Comparison of ENCODE assay signal across 12 cellular contexts in the genomic region with DNA sequence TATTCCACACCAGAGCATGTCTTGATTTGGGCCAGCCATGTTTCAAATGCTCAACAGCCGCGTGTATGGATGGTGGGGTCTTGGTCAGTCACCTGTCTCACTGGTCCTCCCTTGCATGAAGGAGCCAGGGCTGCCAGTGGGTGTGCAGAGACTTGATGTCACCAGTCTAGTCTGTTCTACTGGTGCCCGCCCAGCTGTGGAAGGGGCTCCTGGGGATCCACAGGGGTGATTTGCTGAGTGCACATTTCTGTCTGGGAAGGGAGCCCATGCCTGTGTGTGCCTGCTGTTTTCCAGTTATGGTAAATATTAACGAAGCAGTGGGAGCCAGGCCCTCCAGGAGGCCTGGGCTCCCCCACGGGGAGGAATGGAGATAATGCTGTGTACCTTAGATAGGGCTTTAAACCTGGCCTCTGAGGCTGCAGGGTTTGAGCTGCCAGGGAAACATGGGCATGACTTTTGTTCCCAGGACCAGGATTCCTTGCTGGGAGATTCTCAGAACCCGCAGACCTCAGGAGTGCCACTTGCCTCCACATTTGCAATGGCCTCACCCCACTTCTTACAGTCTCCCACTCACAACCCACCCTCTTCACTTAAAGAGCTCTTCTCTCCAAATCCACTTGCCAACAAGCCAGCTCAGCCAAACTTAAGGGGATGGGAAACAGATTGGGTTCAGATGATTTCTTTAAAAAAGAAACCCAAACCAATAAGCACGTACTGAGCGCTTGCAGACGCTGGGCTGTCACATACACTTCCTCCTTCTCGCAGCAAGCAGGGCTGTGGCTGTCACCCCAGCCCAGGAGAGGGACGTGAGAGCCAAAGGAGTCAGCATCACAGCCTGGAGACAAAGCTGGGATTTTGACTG. TPM values are rescaled to one million over a fixed set of nuclear protein-coding genes. Genes with fewer than 3 reads are reported as not detected.
DNase-seq lines count a peak whose midpoint lies in the region; ATAC-seq, FAIRE-seq and TF ChIP-seq lines count a peak whose summit lies in the region.
"Had no signal": no experiment of that assay in that cellular context is flagged by ENCODE, and none has a peak within 500 bp of the region (broad histone marks: within the 10 kb centered on the region; RNA-seq: fewer than 3 reads in every experiment).

No MANE protein-coding gene starts in this region.

- no peak for DNase-seq in A549 (ENCODE audit: low read depth in 1 of 2, low spot score in 1 of 2)
- DNase-seq in KBM-7, result peak; percentile 60
- DNase-seq in SK-N-MC (ENCODE audit: low read depth, low spot score), result no peak
- peak in 1 of 2 donors; percentile 78 for DNase-seq in left lung
- no peak for DNase-seq in stimulated activated effector memory CD8-positive, alpha-beta T cell treated with anti-CD3 and anti-CD28 coated beads, Interleukin-12 subunit alpha, Interleukin-12 subunit beta, amount 100 ng/mL, for 72 hours (ENCODE audit: low spot score in 2 of 2)
- DNase-seq: activated T-cell treated with anti-CD3 and anti-CD28 coated beads, Interleukin-2, amount 50 U/mL, for 72 hours; heart left ventricle; occipital lobe had no signal

- TF ChIP-seq RAD21 in A549 (conservative IDR thresholded peaks at IDR 0.05 in 1 of 2, IDR thresholded peaks at IDR 0.05 in 1 of 2), result no peak

- CTCF ChIA-PET in A549 (lab: Yijun Ruan, JAX), result interaction anchor here (0.7 to 1.2 kb wide), 3 partner anchors 8 to 54 kb away, joined by 3 to 4 read pairs (median 3); partner anchors contain the start of gene VEGFA

- peak; percentile 43 to 72; a peak in 3 of 6 replicates for ATAC-seq in A549
- peak; percentile 81 for ATAC-seq in left lung
- ATAC-seq in HG03354 (IDR thresholded peaks at IDR 0.05; ENCODE audit: poor library complexity, severe bottlenecking, unreplicated experiment), result no peak
- no peak for ATAC-seq in HG02840 (IDR thresholded peaks at IDR 0.05; ENCODE audit: low FRiP score, unreplicated experiment)
- ATAC-seq in stimulated activated effector memory CD8-positive, alpha-beta T cell treated with anti-CD3 and anti-CD28 coated beads, Interleukin-12 subunit alpha, Interleukin-12 subunit beta, amount 100 ng/mL, for 72 hours, result no peak
- no peak for ATAC-seq in HG03108 (IDR thresholded peaks at IDR 0.05; ENCODE audit: unreplicated experiment)
- ATAC-seq: activated T-cell treated with anti-CD3 and anti-CD28 coated beads, Interleukin-2, amount 50 U/mL, for 72 hours had no signal

- in situ Hi-C loops in KBM-7 (cut with MboI; ENCODE audit: low pct_unique_long_range_greater_than_20kb, low sequenced_read_pairs), result no loop called here

- POLR2A ChIA-PET in A549 (lab: Yijun Ruan, JAX), result no interaction called here

- TF ChIP-seq CTCF in A549 (IDR thresholded peaks at IDR 0.05), result no peak
- no peak for TF ChIP-seq CTCF in left lung (IDR thresholded peaks at IDR 0.05)

- H3K9ac ChIP-seq in SK-N-MC (ENCODE audit: insufficient read length), result peak overlapping the region; percentile 48

- H3K9me3 Mint-ChIP-seq in stimulated activated effector memory CD8-positive, alpha-beta T cell treated with anti-CD3 and anti-CD28 coated beads, Interleukin-12 subunit alpha, Interleukin-12 subunit beta, amount 100 ng/mL, for 72 hours, result no peaks in the 10 kb centered on the region
- H3K9me3 Mint-ChIP-seq: activated T-cell treated with anti-CD3 and anti-CD28 coated beads, Interleukin-2, amount 50 U/mL, for 72 hours; T-helper 1 cell treated with Interleukin-12 subunit alpha and Interleukin-12 subunit beta and Interleukin-4 antibody, amounts not matched to agents 30 μg/mL and 1 μg/mL, for 36 hours had no signal

- TF ChIP-seq EP300 in A549 (IDR thresholded peaks at IDR 0.05), result no peak

- no peak overlapping the region for H3K4me3 ChIP-seq in A549
- peak overlapping the region; percentile 62 for H3K4me3 ChIP-seq in SK-N-MC
- H3K4me3 ChIP-seq in left lung, result no peak overlapping the region
- H3K4me3 ChIP-seq: heart left ventricle had no signal

- no peak for TF ChIP-seq POLR2A in A549 (IDR thresholded peaks at IDR 0.05; ENCODE audit: low read length)

- H3K9me3 ChIP-seq in A549, result no peaks in the 10 kb centered on the region
- H3K9me3 ChIP-seq in SK-N-MC (ENCODE audit: low read depth, low read length), result no peaks in the 10 kb centered on the region
- H3K9me3 ChIP-seq in left lung, result no peaks in the 10 kb centered on the region
- H3K9me3 ChIP-seq: heart left ventricle had no signal

- no peak overlapping the region for H3K27ac Mint-ChIP-seq in stimulated activated effector memory CD8-positive, alpha-beta T cell treated with anti-CD3 and anti-CD28 coated beads, Interleukin-12 subunit alpha, Interleukin-12 subunit beta, amount 100 ng/mL, for 72 hours
- H3K27ac Mint-ChIP-seq: activated T-cell treated with anti-CD3 and anti-CD28 coated beads, Interleukin-2, amount 50 U/mL, for 72 hours; T-helper 1 cell treated with Interleukin-12 subunit alpha and Interleukin-12 subunit beta and Interleukin-4 antibody, amounts not matched to agents 30 μg/mL and 1 μg/mL, for 36 hours had no signal

- H3K27ac ChIP-seq in A549 (peak overlapping the region; percentile 17 to 44; a peak in 3 of 6 replicates), SK-N-MC (peak overlapping the region; percentile 91), left lung (peak overlapping the region in 1 of 2 donors; percentile 15)
- H3K27ac ChIP-seq: heart left ventricle had no signal

- no peak for FAIRE-seq in A549 (lab: Jason Lieb, UNC)

- H3K4me1 Mint-ChIP-seq in stimulated activated effector memory CD8-positive, alpha-beta T cell treated with anti-CD3 and anti-CD28 coated beads, Interleukin-12 subunit alpha, Interleukin-12 subunit beta, amount 100 ng/mL, for 72 hours, result peaks cover 6% of the 10 kb centered on the region

- peaks cover 13% of the 10 kb centered on the region for H3K4me1 ChIP-seq in A549
- peaks cover 4 to 13% of the 10 kb centered on the region in 2 donors for H3K4me1 ChIP-seq in left lung

- H3K27me3 ChIP-seq in left lung, result peaks cover 0 to 4% of the 10 kb centered on the region in 2 donors
- H3K27me3 ChIP-seq: heart left ventricle had no signal

- intact Hi-C loops in left lung (cut with DNase I), result no loop called here

- no peak overlapping the region for H3K4me3 Mint-ChIP-seq in stimulated activated effector memory CD8-positive, alpha-beta T cell treated with anti-CD3 and anti-CD28 coated beads, Interleukin-12 subunit alpha, Interleukin-12 subunit beta, amount 100 ng/mL, for 72 hours
- H3K4me3 Mint-ChIP-seq: activated T-cell treated with anti-CD3 and anti-CD28 coated beads, Interleukin-2, amount 50 U/mL, for 72 hours; T-helper 1 cell treated with Interleukin-12 subunit alpha and Interleukin-12 subunit beta and Interleukin-4 antibody, amounts not matched to agents 30 μg/mL and 1 μg/mL, for 36 hours had no signal

- no peaks in the 10 kb centered on the region for H3K36me3 Mint-ChIP-seq in stimulated activated effector memory CD8-positive, alpha-beta T cell treated with anti-CD3 and anti-CD28 coated beads, Interleukin-12 subunit alpha, Interleukin-12 subunit beta, amount 100 ng/mL, for 72 hours

- H3K36me3 ChIP-seq in SK-N-MC (ENCODE audit: insufficient read depth, low read length), result no peaks in the 10 kb centered on the region
- no peaks in the 10 kb centered on the region for H3K36me3 ChIP-seq in left lung
- H3K36me3 ChIP-seq: heart left ventricle had no signal

- WGBS in A549 (ENCODE audit: missing lambda C conversion rate), result 49% methylated on average over 11 of the region's 11 CpGs

- H3K4me2 ChIP-seq in A549, result peak overlapping the region; percentile 52

TF ChIP-seq in A549, 52 proteins besides CTCF, POLR2A, EP300 and RAD21:
- no peak for TF ChIP-seq FOSL2 (IDR thresholded peaks at IDR 0.05)
- TF ChIP-seq FOSL2 (CRISPR knock-in tag; IDR thresholded peaks at IDR 0.05), result no peak
- TF ChIP-seq MAFK (IDR thresholded peaks at IDR 0.05; ENCODE audit: partially characterized antibody), result peak; percentile 35
- no peak for TF ChIP-seq MAX (IDR thresholded peaks at IDR 0.05)

RNA-seq across cellular contexts. Expression of gene VEGFA, which starts 54.1 kb away (rescaled TPM):
- 83.7 and 101 TPM in 2 replicates for polyA plus RNA-seq in A549 (2011; rRNA removed)
- polyA plus RNA-seq in A549 (2012; cell fraction: cytosol; rRNA removed), result 71.6 and 78.6 TPM in 2 replicates
- polyA plus RNA-seq in A549 (2012; cell fraction: nucleus; rRNA removed), result 87.2 and 111 TPM in 2 replicates
- 35.4 to 41.1 TPM (median 35.8 TPM) in 3 replicates for polyA plus RNA-seq in A549 (2017; fragmentation: RNase III; extraction: RNeasy Plus Mini Kit Qiagen cat#74134 plus additional on column Dnase treatment)
- 125 and 135 TPM in 2 replicates for polyA minus RNA-seq in A549 (2011; rRNA and poly(A)+ RNA removed)
- total RNA-seq in left lung, result 100 to 1,000 TPM; 147 to 154 TPM

Comparison
In these comparisons a context has a peak if more than half of its experiments do, and no peak if none do; other contexts are left out.
1. ATAC-seq: peak in A549 (2 of 2) and left lung (single experiment); none in HG03354 (single experiment), HG02840 (single experiment), stimulated activated effector memory CD8-positive, alpha-beta T cell treated with anti-CD3 and anti-CD28 coated beads, Interleukin-12 subunit alpha, Interleukin-12 subunit beta, amount 100 ng/mL, for 72 hours (single experiment) and HG03108 (single experiment).